In the genomic region with DNA sequence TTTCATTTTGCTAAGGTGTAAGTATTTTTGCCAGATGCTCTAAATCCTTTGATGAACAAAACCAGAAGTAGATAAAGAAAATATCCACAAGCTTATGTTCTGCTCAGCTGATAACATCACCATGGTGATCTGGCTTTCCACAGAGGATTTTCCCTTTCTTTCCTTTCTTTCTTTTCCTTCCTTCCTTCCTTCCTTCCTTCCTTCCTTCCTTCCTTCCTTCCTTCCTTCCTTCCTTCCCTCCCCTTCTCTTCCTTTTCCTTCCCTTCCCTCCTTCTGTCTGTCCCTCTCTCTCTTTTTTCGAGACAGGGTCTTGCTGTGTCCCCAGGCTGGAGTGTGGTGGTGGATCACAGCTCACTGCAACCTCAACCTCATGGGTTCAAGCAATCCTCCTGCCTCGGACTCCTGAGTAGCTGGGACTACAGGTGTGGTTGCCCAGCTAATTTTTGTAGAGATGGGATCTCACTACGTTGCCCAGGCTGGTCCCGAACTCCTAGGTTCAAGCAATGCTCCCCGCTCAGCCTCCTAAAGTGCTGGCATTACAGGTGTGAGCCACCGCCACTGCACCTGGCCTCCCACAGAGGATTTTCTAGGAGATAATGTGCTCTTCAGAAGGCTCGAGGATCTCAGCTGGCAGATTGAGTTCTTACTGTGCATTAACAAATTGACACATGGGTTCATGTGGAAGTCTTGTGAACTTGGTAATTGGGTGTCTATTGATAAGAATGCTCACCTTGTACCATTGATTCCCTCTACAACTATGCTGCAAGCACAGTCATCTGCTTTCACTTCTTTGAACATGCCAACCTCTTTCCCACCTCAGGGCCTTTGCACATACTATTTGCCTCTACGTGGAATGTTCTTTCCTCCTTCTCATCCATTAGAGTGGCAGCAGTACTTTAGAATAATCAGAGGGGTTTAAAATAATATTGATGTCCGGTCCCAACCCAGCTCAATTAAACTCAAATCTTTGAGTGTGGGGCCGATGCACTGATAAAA, we compare ENCODE assay signal across 12 cellular contexts. TPM values are rescaled to one million over a fixed set of nuclear protein-coding genes. Genes with fewer than 3 reads are reported as not detected.
DNase-seq lines count a peak whose midpoint lies in the region; ATAC-seq and TF ChIP-seq lines count a peak whose summit lies in the region.
"Had no signal": no experiment of that assay in that cellular context is flagged by ENCODE, and none has a peak within 500 bp of the region (broad histone marks: within the 10 kb centered on the region; RNA-seq: fewer than 3 reads in every experiment).

No MANE protein-coding gene starts in this region.

- no peak overlapping the region for H4K8ac ChIP-seq in H9 (replicated peaks; ENCODE audit: insufficient read length, low read depth, low read length)

- H2BK15ac ChIP-seq in H9 (ENCODE audit: low read depth, low read length) = no peak overlapping the region

- H3K4ac ChIP-seq in H9 (ENCODE audit: low read depth, low read length) = no peak overlapping the region

- H4K5ac ChIP-seq in H9 (ENCODE audit: insufficient read length, low read depth, low read length) = no peak overlapping the region

- peaks cover 4% of the 10 kb centered on the region; the same call in 1 of the 2 replicates for H3K79me2 ChIP-seq in H9 (ENCODE audit: insufficient read depth, low read length)

- no peak overlapping the region for H3K14ac ChIP-seq in H9 (ENCODE audit: insufficient read depth, low read length)

- TF ChIP-seq CTCF in CD4-positive, alpha-beta T cell (IDR thresholded peaks at IDR 0.05) = no peak
- TF ChIP-seq CTCF in H9 (conservative IDR thresholded peaks at IDR 0.05) (no peak), WTC11 (IDR thresholded peaks at IDR 0.05) (no peak)

- peaks cover 10% of the 10 kb centered on the region; the same call in 1 of the 2 replicates for H3K4me1 ChIP-seq in H9 (ENCODE audit: insufficient read depth, low read length)
- peaks cover 35 to 40% of the 10 kb centered on the region in 2 donors for H3K4me1 ChIP-seq in mucosa of rectum (ENCODE audit: control insufficient read depth in 2 of 2, insufficient read depth in 2 of 2, low read length in 2 of 2)
- H3K4me1 ChIP-seq: uterus had no signal

- H2BK120ac ChIP-seq in H9 (ENCODE audit: low read depth, low read length, poor library complexity, severe bottlenecking) = peak overlapping the region; percentile 57

- no peak overlapping the region for H2BK12ac ChIP-seq in H9 (ENCODE audit: insufficient read length, low read depth, low read length)

- H3K4me1 Mint-ChIP-seq in CD4-positive, alpha-beta T cell (ENCODE audit: low read depth) = peaks cover 58% of the 10 kb centered on the region
- H3K4me1 Mint-ChIP-seq in H9 (peaks cover 78 to 86% of the 10 kb centered on the region in 2 experiments), WTC11 (peaks cover 88% of the 10 kb centered on the region)

- H3K36me3 ChIP-seq in mucosa of rectum (ENCODE audit: control insufficient read depth in 2 of 2, insufficient read depth in 2 of 2, low read length in 2 of 2) = no peaks in the 10 kb centered on the region
- H3K36me3 ChIP-seq: uterus had no signal

- no peak overlapping the region for H2AK5ac ChIP-seq in H9 (ENCODE audit: insufficient read length, low read length)

- no peak for DNase-seq in CD4-positive, alpha-beta T cell
- DNase-seq in H9 (no peak), WTC11 (ENCODE audit: low spot score) (no peak), MV-4-11 (lab: John Stamatoyannopoulos, UW) (no peak), DMS 273 (lab: John Stamatoyannopoulos, UW; ENCODE audit: unreplicated experiment) (no peak), posterior vena cava (ENCODE audit: low spot score) (no peak)
- DNase-seq: NCI-H1417 treated with DMSO at 0.1 percent for 48 hours, NCI-H774, uterus had no signal

- H3K9me3 Mint-ChIP-seq in CD4-positive, alpha-beta T cell = no peaks in the 10 kb centered on the region
- peaks cover 0 to 3% of the 10 kb centered on the region in 2 experiments; a peak in 1 of 5 replicates for H3K9me3 Mint-ChIP-seq in H9
- H3K9me3 Mint-ChIP-seq in WTC11 = no peaks in the 10 kb centered on the region; the same call in 1 of the 2 replicates

- peaks cover 56% of the 10 kb centered on the region for H3K36me3 Mint-ChIP-seq in CD4-positive, alpha-beta T cell (ENCODE audit: low read depth)
- no peaks in the 10 kb centered on the region for H3K36me3 Mint-ChIP-seq in H9 (ENCODE audit: insufficient read depth in 1 of 3, low read depth in 3 of 3)
- no peaks in the 10 kb centered on the region for H3K36me3 Mint-ChIP-seq in WTC11

- H3K9me3 ChIP-seq in CD4-positive, alpha-beta T cell (ENCODE audit: control insufficient read depth, low read length) = no peaks in the 10 kb centered on the region
- H3K9me3 ChIP-seq in H9 (ENCODE audit: control insufficient read depth, low read depth, low read length) (no peaks in the 10 kb centered on the region), mucosa of rectum (ENCODE audit: control insufficient read depth in 2 of 2, low read length in 2 of 2) (no peaks in the 10 kb centered on the region)
- H3K9me3 ChIP-seq: uterus had no signal

- H3K4me2 ChIP-seq in H9 (ENCODE audit: insufficient read depth, insufficient read length, low read length) = no peak overlapping the region

- POLR2A ChIA-PET in CD4-positive, alpha-beta T cell (lab: Charles Lee) = interaction anchor here (0.6 to 11.6 kb wide), 28 partner anchors 10 to 736 kb away, joined by 3 to 156 read pairs (median 7); partner anchors contain the start of genes LIAS and N4BP2
- POLR2A ChIA-PET in WTC11 (lab: Charles Lee) = no interaction called here

- H3K79me1 ChIP-seq in H9 (ENCODE audit: insufficient read depth, low read depth, low read length, poor library complexity, severe bottlenecking) = no peaks in the 10 kb centered on the region

- H3K27me3 Mint-ChIP-seq in CD4-positive, alpha-beta T cell = peaks cover 5% of the 10 kb centered on the region
- H3K27me3 Mint-ChIP-seq in H9 (ENCODE audit: low read depth) (no peaks in the 10 kb centered on the region), WTC11 (ENCODE audit: low read depth) (no peaks in the 10 kb centered on the region)

- H3K27me3 ChIP-seq in CD4-positive, alpha-beta T cell (ENCODE audit: control insufficient read depth, insufficient read depth, low read length) = no peaks in the 10 kb centered on the region
- no peaks in the 10 kb centered on the region for H3K27me3 ChIP-seq in H9 (ENCODE audit: insufficient read depth, low read length)
- no peaks in the 10 kb centered on the region for H3K27me3 ChIP-seq in mucosa of rectum (ENCODE audit: control insufficient read depth in 2 of 2, insufficient read depth in 2 of 2, low read length in 2 of 2)
- H3K27me3 ChIP-seq: uterus had no signal

- H3K4me3 Mint-ChIP-seq in CD4-positive, alpha-beta T cell = peak overlapping the region; percentile 100
- H3K4me3 Mint-ChIP-seq in H9 (peak overlapping the region in 1 of 2 experiments; percentile 92; a peak in 2 of 5 replicates), WTC11 (no peak overlapping the region)

- H2BK20ac ChIP-seq in H9 (ENCODE audit: low read depth, low read length, poor library complexity, severe bottlenecking) = no peak overlapping the region

- no peak overlapping the region for H3K23ac ChIP-seq in H9 (ENCODE audit: insufficient read length, low read depth, low read length)

- peak overlapping the region; percentile 99 for H3K27ac Mint-ChIP-seq in CD4-positive, alpha-beta T cell
- H3K27ac Mint-ChIP-seq in H9 (peak overlapping the region in 2 of 3 experiments; percentile 56 to 100; a peak in 5 of 7 replicates), WTC11 (peak overlapping the region; percentile 99)

- H4K91ac ChIP-seq in H9 (ENCODE audit: insufficient read length, low read depth, low read length) = no peak overlapping the region

- H3K56ac ChIP-seq in H9 (ENCODE audit: insufficient read length, low read depth, low read length) = no peak overlapping the region

- ATAC-seq in CD4-positive, alpha-beta T cell (ENCODE audit: poor library complexity) = no peak
- ATAC-seq in WTC11 (no peak), GM18498 (IDR thresholded peaks at IDR 0.05; ENCODE audit: unreplicated experiment) (no peak)
- ATAC-seq: sciatic nerve had no signal

- CTCF ChIA-PET in CD4-positive, alpha-beta T cell (lab: Charles Lee) = interaction anchor here (0.9 to 4.6 kb wide), 13 partner anchors 9 to 130 kb away, joined by 3 to 26 read pairs (median 4); no protein-coding TSS in a partner anchor
- CTCF ChIA-PET in WTC11 (lab: Charles Lee) = interaction anchor here (1.0 kb wide), 1 partner anchor 114 kb away, joined by 4 read pairs; no protein-coding TSS in a partner anchor

- no peak overlapping the region for H3K9ac ChIP-seq in H9 (ENCODE audit: extremely low read depth, insufficient read length, low read length)
- H3K9ac ChIP-seq in mucosa of rectum (ENCODE audit: low read depth in 1 of 2, low read length in 2 of 2) = peak overlapping the region in 1 of 2 donors; percentile 52

- intact Hi-C loops in CD4-positive, alpha-beta T cell (cut with DNase I, micrococcal nuclease) = loop anchor here (1.0 to 5.0 kb wide), 6 partner anchors 9 to 114 kb away; no protein-coding TSS in a partner anchor
- intact Hi-C loops in posterior vena cava (cut with DNase I) = no loop called here

- H3T11ph ChIP-seq in H9 (ENCODE audit: low read length) = no peak overlapping the region

- H3K23me2 ChIP-seq in H9 (ENCODE audit: insufficient read length, low read depth, low read length, poor library complexity, severe bottlenecking) = peaks cover 5% of the 10 kb centered on the region

- WGBS in H9 (ENCODE audit: extremely low coverage, insufficient read length, low lambda C conversion rate) = no CpG with 5 or more reads among the region's 10 CpGs

- no peak overlapping the region for H3K18ac ChIP-seq in H9 (ENCODE audit: insufficient read length, low read depth, low read length)

- H2AFZ ChIP-seq in H9 (ENCODE audit: low read length) = no peak overlapping the region

- no peak overlapping the region for H2BK5ac ChIP-seq in H9 (ENCODE audit: insufficient read length, low read length)

- H3K27ac ChIP-seq in CD4-positive, alpha-beta T cell (ENCODE audit: low read depth, low read length) = peak overlapping the region; percentile 99
- H3K27ac ChIP-seq in H9 (ENCODE audit: insufficient read length, low read depth, low read length) = peak overlapping the region; percentile 27
- peak overlapping the region; percentile 61 to 87 for H3K27ac ChIP-seq in mucosa of rectum (ENCODE audit: low read depth in 2 of 2, low read length in 2 of 2)

- no peaks in the 10 kb centered on the region for H4K20me1 ChIP-seq in H9 (ENCODE audit: control insufficient read depth, insufficient read depth, insufficient read length)

- peak overlapping the region in 1 of 2 donors; percentile 34 for H3K4me3 ChIP-seq in mucosa of rectum (ENCODE audit: low read length in 2 of 2)
- H3K4me3 ChIP-seq: uterus had no signal

RNA-seq across cellular contexts. Expression of gene RHOH, which starts 1.4 kb away (rescaled TPM):
- total RNA-seq in CD4-positive, alpha-beta T cell = 100 to 1,000 TPM; 302 to 317 TPM
- total RNA-seq in H9 (2021) (7.1 and 8.2 TPM in 2 replicates), WTC11 (2021) (3.9 to 8.7 TPM (median 7.4 TPM) in 3 replicates), posterior vena cava (1 to 10 TPM; 3.2 to 4.2 TPM)

Comparison
In these comparisons a context has a peak if more than half of its experiments do, and no peak if none do; other contexts are left out.
1. H3K27ac ChIP-seq: peak in every context shown above with its lines; median percentile 99 in CD4-positive, alpha-beta T cell; 74 in mucosa of rectum; 27 in H9.
2. RNA of gene RHOH, which starts 1.4 kb away (total RNA-seq): 302 to 317 TPM in CD4-positive, alpha-beta T cell; 3.9 to 8.7 TPM in WTC11, 7.1 to 8.2 TPM in H9 and 3.2 to 4.2 TPM in posterior vena cava; every median in the first group is over 10 times any median in the second.
3. intact Hi-C loops: an anchor here in CD4-positive, alpha-beta T cell (1.0 to 5.0 kb wide); none called in posterior vena cava.
4. Peak in every context shown above with its lines, with median percentiles within 50 percentile points of each other: H3K27ac Mint-ChIP-seq.